Comparison of ENCODE assay signal across 33 cellular contexts in genomic region chr17:59675231-59675630, GRCh38. TPM values are rescaled to one million over a fixed set of nuclear protein-coding genes. Genes with fewer than 3 reads are reported as not detected.
DNase-seq lines count a peak whose midpoint lies in the region; ATAC-seq and TF ChIP-seq lines count a peak whose summit lies in the region.
"Had no signal": no experiment of that assay in that cellular context is flagged by ENCODE, and none has a peak within 500 bp of the region (broad histone marks: within the 10 kb centered on the region; RNA-seq: fewer than 3 reads in every experiment).

No MANE protein-coding gene starts in this region.

- peaks cover 85% of the 10 kb centered on the region for H3K36me3 ChIP-seq in Karpas-422 (ENCODE audit: insufficient read depth, low read length)
- H3K36me3 ChIP-seq in endodermal cell (ENCODE audit: control insufficient read depth, insufficient read depth, low read length): peaks cover 99% of the 10 kb centered on the region
- peaks cover 3 to 99% (median 83%) of the 10 kb centered on the region in 6 donors for H3K36me3 ChIP-seq in spleen

- no peaks in the 10 kb centered on the region for H3K27me3 Mint-ChIP-seq in activated CD8-positive, alpha-beta T cell treated with anti-CD3 and anti-CD28 coated beads for 36 hours
- no peaks in the 10 kb centered on the region for H3K27me3 Mint-ChIP-seq in activated CD8-positive, alpha-beta T cell treated with anti-CD3 and anti-CD28 coated beads, Interleukin-2, amount 10 ng/mL, durations not matched to agents 7 days and 5 days (ENCODE audit: low read depth)
- H3K27me3 Mint-ChIP-seq in endodermal cell (ENCODE audit: insufficient read depth) (no peaks in the 10 kb centered on the region), immature natural killer cell (ENCODE audit: low read depth in 3 of 3) (no peaks in the 10 kb centered on the region)
- H3K27me3 Mint-ChIP-seq: activated CD4-positive, alpha-beta T cell treated with anti-CD3 and anti-CD28 coated beads, Interleukin-2, amount 10 ng/mL, durations not matched to agents 24 days and 14 days; activated CD8-positive, alpha-beta memory T cell treated with anti-CD3 and anti-CD28 coated beads, Interleukin-2, amount 10 ng/mL, durations not matched to agents 7 days and 5 days; activated naive CD4-positive, alpha-beta T cell treated with anti-CD3 and anti-CD28 coated beads, Interleukin-2, amount 50 U/mL, for 24 hours; type B pancreatic cell had no signal

- TF ChIP-seq CTCF in activated CD8-positive, alpha-beta T cell treated with anti-CD3 and anti-CD28 coated beads for 36 hours (IDR thresholded peaks at IDR 0.05): no peak
- no peak for TF ChIP-seq CTCF in endodermal cell (conservative IDR thresholded peaks at IDR 0.05)
- no peak for TF ChIP-seq CTCF in spleen (IDR thresholded peaks at IDR 0.05 in 8 of 11, conservative IDR thresholded peaks at IDR 0.05 in 3 of 11)

- intact Hi-C loops in activated CD8-positive, alpha-beta T cell treated with anti-CD3 and anti-CD28 coated beads for 36 hours (cut with micrococcal nuclease): no loop called here
- intact Hi-C loops in spleen (cut with DNase I; ENCODE audit: low total_unique reads): no loop called here

- H4K20me1 ChIP-seq in Karpas-422 (ENCODE audit: insufficient read depth, low read depth, low read length): no peaks in the 10 kb centered on the region

- H3K36me3 Mint-ChIP-seq in activated CD8-positive, alpha-beta T cell treated with anti-CD3 and anti-CD28 coated beads for 36 hours (ENCODE audit: low read depth): peaks cover 35% of the 10 kb centered on the region
- peaks cover 60% of the 10 kb centered on the region for H3K36me3 Mint-ChIP-seq in activated CD8-positive, alpha-beta T cell treated with anti-CD3 and anti-CD28 coated beads, Interleukin-2, amount 10 ng/mL, durations not matched to agents 7 days and 5 days (ENCODE audit: low read depth)
- H3K36me3 Mint-ChIP-seq in endodermal cell (ENCODE audit: low read depth): peaks cover 69% of the 10 kb centered on the region
- H3K36me3 Mint-ChIP-seq in immature natural killer cell: peaks cover 3 to 39% (median 14%) of the 10 kb centered on the region in 3 donors

- peaks cover 84% of the 10 kb centered on the region for H3K79me2 ChIP-seq in Karpas-422 (ENCODE audit: low read length)

- POLR2A ChIA-PET in activated CD8-positive, alpha-beta T cell treated with anti-CD3 and anti-CD28 coated beads for 36 hours (lab: Charles Lee): interaction anchor here (0.7 to 1.3 kb wide), 3 partner anchors 9 to 366 kb away, joined by 3 to 6 read pairs (median 3); no protein-coding TSS in a partner anchor
- POLR2A ChIA-PET in activated CD8-positive, alpha-beta T cell treated with anti-CD3 and anti-CD28 coated beads, Interleukin-2, amount 10 ng/mL, durations not matched to agents 7 days and 5 days (lab: Charles Lee): interaction anchor here (1.3 kb wide), 1 partner anchor 56 kb away, joined by 6 read pairs; the partner anchor contains the start of gene CLTC

- H2AFZ ChIP-seq in Karpas-422 (ENCODE audit: low read length): no peak overlapping the region

- peak overlapping the region; percentile 24 for H3K4me2 ChIP-seq in Karpas-422 (ENCODE audit: low read depth, low read length, poor library complexity, severe bottlenecking)

- no peak for DNase-seq in activated CD8-positive, alpha-beta T cell treated with anti-CD3 and anti-CD28 coated beads for 36 hours
- no peak for DNase-seq in activated CD8-positive, alpha-beta T cell treated with anti-CD3 and anti-CD28 coated beads, Interleukin-2, amount 10 ng/mL, durations not matched to agents 7 days and 5 days
- DNase-seq in Karpas-422: no peak
- DNase-seq in endodermal cell: no peak
- no peak for DNase-seq in spleen
- no peak for DNase-seq in immature natural killer cell
- no peak for DNase-seq in pons (ENCODE audit: low spot score)
- DNase-seq: 8988T; activated CD4-positive, alpha-beta T cell treated with anti-CD3 and anti-CD28 coated beads, Interleukin-2, amount 10 ng/mL, durations not matched to agents 24 days and 14 days; activated CD8-positive, alpha-beta memory T cell treated with anti-CD3 and anti-CD28 coated beads, Interleukin-2, amount 10 ng/mL, durations not matched to agents 7 days and 5 days; caudate nucleus; DND-41; effector memory CD4-positive, alpha-beta T cell; glutamatergic neuron; GOT3; HFFc6; NCI-H1105; NCI-H1930; NCI-H2171 treated with DMSO at 0.1 percent for 48 hours; NCI-H510A treated with DMSO at 0.1 percent for 48 hours; OCI-M1; stimulated activated CD4-positive, alpha-beta T cell treated with anti-CD3 and anti-CD28 coated beads, Interleukin-15, amount 100 ng/mL, for 24 hours; stimulated activated CD4-positive, alpha-beta T cell treated with anti-CD3 and anti-CD28 coated beads, Interleukin-4, amount 100 ng/mL, for 4 hours; T1000 had no signal

- 90 to 92% methylated on average over 1 of the region's 1 CpG for WGBS in endodermal cell (ENCODE audit: insufficient coverage in 1 of 2, insufficient read length in 1 of 2), 2 experiments
- WGBS in spleen, 5 donors: 21 to 40% (median 33%) methylated on average over 1 of the region's 1 CpG

- H3K9me2 ChIP-seq in Karpas-422 (replicated peaks; ENCODE audit: insufficient read depth, low read length): no peaks in the 10 kb centered on the region

- H3K27ac Mint-ChIP-seq in activated CD8-positive, alpha-beta T cell treated with anti-CD3 and anti-CD28 coated beads for 36 hours: peak overlapping the region; percentile 58
- H3K27ac Mint-ChIP-seq in activated CD8-positive, alpha-beta T cell treated with anti-CD3 and anti-CD28 coated beads, Interleukin-2, amount 10 ng/mL, durations not matched to agents 7 days and 5 days: no peak overlapping the region
- H3K27ac Mint-ChIP-seq in endodermal cell (peak overlapping the region; percentile 16), immature natural killer cell (peak overlapping the region in 2 of 6 donors; percentile 7 to 36)
- H3K27ac Mint-ChIP-seq: activated CD4-positive, alpha-beta T cell treated with anti-CD3 and anti-CD28 coated beads, Interleukin-2, amount 10 ng/mL, durations not matched to agents 24 days and 14 days; activated naive CD4-positive, alpha-beta T cell treated with anti-CD3 and anti-CD28 coated beads, Interleukin-2, amount 50 U/mL, for 24 hours; activated T-helper 1 cell treated with anti-CD3 and anti-CD28 coated beads, Interleukin-12 subunit alpha, Interleukin-12 subunit beta, Interleukin-2, Interleukin-4 antibody, amounts not matched to agents 30 ng/mL and 10 ng/mL and 1 ng/mL, durations not matched to agents 14 hours and 24 hours and 36 hours; type B pancreatic cell had no signal

- peaks cover 13% of the 10 kb centered on the region for H3K4me1 Mint-ChIP-seq in activated CD8-positive, alpha-beta T cell treated with anti-CD3 and anti-CD28 coated beads for 36 hours (ENCODE audit: low read depth)
- H3K4me1 Mint-ChIP-seq in activated CD8-positive, alpha-beta T cell treated with anti-CD3 and anti-CD28 coated beads, Interleukin-2, amount 10 ng/mL, durations not matched to agents 7 days and 5 days (ENCODE audit: low read depth): peaks cover 13% of the 10 kb centered on the region
- no peaks in the 10 kb centered on the region for H3K4me1 Mint-ChIP-seq in endodermal cell
- peaks cover 0 to 17% of the 10 kb centered on the region in 2 donors for H3K4me1 Mint-ChIP-seq in immature natural killer cell

- H3K4me3 ChIP-seq in Karpas-422 (ENCODE audit: low read length): no peak overlapping the region
- no peak overlapping the region for H3K4me3 ChIP-seq in endodermal cell (ENCODE audit: low read length)
- no peak overlapping the region for H3K4me3 ChIP-seq in spleen
- H3K4me3 ChIP-seq: ascending aorta, coronary artery, SJSA1 had no signal

- H3K9me3 ChIP-seq in Karpas-422 (ENCODE audit: low read length) (no peaks in the 10 kb centered on the region), endodermal cell (ENCODE audit: control insufficient read depth, low read length) (no peaks in the 10 kb centered on the region), spleen (no peaks in the 10 kb centered on the region)
- H3K9me3 ChIP-seq: ascending aorta, SJSA1 had no signal

- H3K4me3 Mint-ChIP-seq in activated CD8-positive, alpha-beta T cell treated with anti-CD3 and anti-CD28 coated beads for 36 hours: no peak overlapping the region
- no peak overlapping the region for H3K4me3 Mint-ChIP-seq in activated CD8-positive, alpha-beta T cell treated with anti-CD3 and anti-CD28 coated beads, Interleukin-2, amount 10 ng/mL, durations not matched to agents 7 days and 5 days
- no peak overlapping the region for H3K4me3 Mint-ChIP-seq in endodermal cell
- H3K4me3 Mint-ChIP-seq in immature natural killer cell: no peak overlapping the region
- H3K4me3 Mint-ChIP-seq: activated CD4-positive, alpha-beta T cell treated with anti-CD3 and anti-CD28 coated beads, Interleukin-2, amount 10 ng/mL, durations not matched to agents 24 days and 14 days; activated CD8-positive, alpha-beta memory T cell treated with anti-CD3 and anti-CD28 coated beads, Interleukin-2, amount 10 ng/mL, durations not matched to agents 7 days and 5 days; activated naive CD4-positive, alpha-beta T cell treated with anti-CD3 and anti-CD28 coated beads, Interleukin-2, amount 50 U/mL, for 24 hours; activated T-helper 1 cell treated with anti-CD3 and anti-CD28 coated beads, Interleukin-12 subunit alpha, Interleukin-12 subunit beta, Interleukin-2, Interleukin-4 antibody, amounts not matched to agents 30 ng/mL and 10 ng/mL and 1 ng/mL, durations not matched to agents 14 hours and 24 hours and 36 hours; HFFc6; type B pancreatic cell had no signal

- CTCF ChIA-PET in activated CD8-positive, alpha-beta T cell treated with anti-CD3 and anti-CD28 coated beads for 36 hours (lab: Charles Lee): interaction anchor here (0.8 to 1.2 kb wide), 3 partner anchors 10 to 268 kb away, joined by 3 read pairs; no protein-coding TSS in a partner anchor
- CTCF ChIA-PET in activated CD8-positive, alpha-beta T cell treated with anti-CD3 and anti-CD28 coated beads, Interleukin-2, amount 10 ng/mL, durations not matched to agents 7 days and 5 days (lab: Charles Lee): interaction anchor here (1.0 to 1.4 kb wide), 5 partner anchors 8 to 60 kb away, joined by 3 to 6 read pairs (median 5); partner anchors contain the start of genes CLTC, PTRH2 and VMP1

- H3K27me3 ChIP-seq in Karpas-422 (ENCODE audit: low read length): no peaks in the 10 kb centered on the region
- H3K27me3 ChIP-seq in endodermal cell (ENCODE audit: control insufficient read depth, insufficient read depth, low read length, poor library complexity, severe bottlenecking): no peaks in the 10 kb centered on the region
- no peaks in the 10 kb centered on the region for H3K27me3 ChIP-seq in spleen (replicated peaks in 1 of 7)
- H3K27me3 ChIP-seq: ascending aorta, SJSA1 had no signal

- H3K9ac ChIP-seq in Karpas-422 (ENCODE audit: low read length) (no peak overlapping the region), endodermal cell (ENCODE audit: extremely low read depth, low read length, poor library complexity, severe bottlenecking) (no peak overlapping the region)

- peak overlapping the region; percentile 64 for H3K27ac ChIP-seq in Karpas-422 (ENCODE audit: low read length)
- H3K27ac ChIP-seq in endodermal cell (ENCODE audit: low read depth, low read length): no peak overlapping the region
- peak overlapping the region in 6 of 8 donors; percentile 22 to 46 (median 36) for H3K27ac ChIP-seq in spleen
- H3K27ac ChIP-seq: ascending aorta, coronary artery, SJSA1, VCaP had no signal

- no peaks in the 10 kb centered on the region for H3K9me3 Mint-ChIP-seq in activated CD8-positive, alpha-beta T cell treated with anti-CD3 and anti-CD28 coated beads for 36 hours
- H3K9me3 Mint-ChIP-seq in activated CD8-positive, alpha-beta T cell treated with anti-CD3 and anti-CD28 coated beads, Interleukin-2, amount 10 ng/mL, durations not matched to agents 7 days and 5 days (ENCODE audit: insufficient read depth): no peaks in the 10 kb centered on the region
- no peaks in the 10 kb centered on the region for H3K9me3 Mint-ChIP-seq in endodermal cell
- H3K9me3 Mint-ChIP-seq in immature natural killer cell: no peaks in the 10 kb centered on the region
- H3K9me3 Mint-ChIP-seq: activated CD4-positive, alpha-beta T cell treated with anti-CD3 and anti-CD28 coated beads, Interleukin-2, amount 10 ng/mL, durations not matched to agents 24 days and 14 days; activated naive CD4-positive, alpha-beta T cell treated with anti-CD3 and anti-CD28 coated beads, Interleukin-2, amount 50 U/mL, for 24 hours; activated T-helper 1 cell treated with anti-CD3 and anti-CD28 coated beads, Interleukin-12 subunit alpha, Interleukin-12 subunit beta, Interleukin-2, Interleukin-4 antibody, amounts not matched to agents 30 ng/mL and 10 ng/mL and 1 ng/mL, durations not matched to agents 14 hours and 24 hours and 36 hours; HFFc6; type B pancreatic cell had no signal

- H3K4me1 ChIP-seq in Karpas-422 (ENCODE audit: low read length): peaks cover 71% of the 10 kb centered on the region
- H3K4me1 ChIP-seq in endodermal cell (ENCODE audit: control insufficient read depth, insufficient read depth, low read length): no peaks in the 10 kb centered on the region
- peaks cover 0 to 57% (median 18%) of the 10 kb centered on the region in 6 donors for H3K4me1 ChIP-seq in spleen

- TF ChIP-seq POLR2A in spleen (IDR thresholded peaks at IDR 0.05): no peak

- no peak for ATAC-seq in activated CD8-positive, alpha-beta T cell treated with anti-CD3 and anti-CD28 coated beads for 36 hours
- no peak for ATAC-seq in activated CD8-positive, alpha-beta T cell treated with anti-CD3 and anti-CD28 coated beads, Interleukin-2, amount 10 ng/mL, durations not matched to agents 7 days and 5 days
- no peak for ATAC-seq in GM21786 (IDR thresholded peaks at IDR 0.05; ENCODE audit: unreplicated experiment)
- ATAC-seq: activated CD8-positive, alpha-beta memory T cell treated with anti-CD3 and anti-CD28 coated beads, Interleukin-2, amount 10 ng/mL, durations not matched to agents 7 days and 5 days; left lobe of liver had no signal

RNA-seq across cellular contexts. Expression of gene PTRH2, which starts 32.0 kb away (rescaled TPM):
- 10 to 100 TPM; 34.2 to 37.4 TPM for total RNA-seq in activated CD8-positive, alpha-beta T cell treated with anti-CD3 and anti-CD28 coated beads for 36 hours
- total RNA-seq in activated CD8-positive, alpha-beta T cell treated with anti-CD3 and anti-CD28 coated beads, Interleukin-2, amount 10 ng/mL, durations not matched to agents 7 days and 5 days: 10 to 100 TPM; 21.5 to 24.7 TPM
- 48.0 and 51.6 TPM in 2 replicates for total RNA-seq in Karpas-422 (2014; rRNA removed; shearing (Covaris generic); ENCODE audit: low replicate concordance)
- 10 to 100 TPM; 21.6 to 23.6 TPM for total RNA-seq in endodermal cell
- 27.0 TPM for polyA plus RNA-seq in endodermal cell (2013, experiment 1 of 2)
- 21.5 TPM for polyA plus RNA-seq in endodermal cell (2013, experiment 2 of 2)
- 10 to 100 TPM; 14.4 to 30.9 (median 18.4) TPM for total RNA-seq in spleen
- polyA plus RNA-seq in spleen: 10 to 100 TPM; 23.9 to 28.3 (median 27.6) TPM
- 10 to 100 TPM in 2 of 3 donors, 1 to 10 TPM in 1; 6.0 to 20.7 (median 13.5) TPM for polyA plus RNA-seq in immature natural killer cell

RNA-seq across cellular contexts. Expression of gene VMP1, which starts 32.2 kb away (rescaled TPM):
- 100 to 1,000 TPM; 239 to 248 TPM for total RNA-seq in activated CD8-positive, alpha-beta T cell treated with anti-CD3 and anti-CD28 coated beads for 36 hours
- total RNA-seq in activated CD8-positive, alpha-beta T cell treated with anti-CD3 and anti-CD28 coated beads, Interleukin-2, amount 10 ng/mL, durations not matched to agents 7 days and 5 days: 100 to 1,000 TPM; 122 to 123 TPM
- 34.3 and 69.4 TPM in 2 replicates for total RNA-seq in Karpas-422 (2014; rRNA removed; shearing (Covaris generic); ENCODE audit: low replicate concordance)
- total RNA-seq in endodermal cell (10 to 100 TPM; 67.9 to 69.9 TPM), spleen (100 to 1,000 TPM; 202 to 649 (median 372) TPM)
- 64.7 TPM for polyA plus RNA-seq in endodermal cell (2013, experiment 1 of 2)
- 62.2 TPM for polyA plus RNA-seq in endodermal cell (2013, experiment 2 of 2)
- polyA plus RNA-seq in spleen (10 to 100 TPM; 53.2 to 81.2 (median 65.8) TPM), immature natural killer cell (10 to 100 TPM; 61.5 to 81.4 (median 66.7) TPM)

RNA-seq across cellular contexts. Expression of gene CLTC, which starts 55.5 kb away (rescaled TPM):
- total RNA-seq in activated CD8-positive, alpha-beta T cell treated with anti-CD3 and anti-CD28 coated beads for 36 hours: 100 to 1,000 TPM; 137 to 142 TPM
- total RNA-seq in activated CD8-positive, alpha-beta T cell treated with anti-CD3 and anti-CD28 coated beads, Interleukin-2, amount 10 ng/mL, durations not matched to agents 7 days and 5 days: 100 to 1,000 TPM; 126 to 131 TPM
- 85.0 and 162 TPM in 2 replicates for total RNA-seq in Karpas-422 (2014; rRNA removed; shearing (Covaris generic); ENCODE audit: low replicate concordance)
- 100 to 1,000 TPM; 342 to 393 TPM for total RNA-seq in endodermal cell
- 181 TPM for polyA plus RNA-seq in endodermal cell (2013, experiment 1 of 2)
- polyA plus RNA-seq in endodermal cell (2013, experiment 2 of 2): 173 TPM
- 100 to 1,000 TPM; 189 to 289 (median 256) TPM for total RNA-seq in spleen
- 10 to 100 TPM; 47.8 to 73.9 (median 70.1) TPM for polyA plus RNA-seq in spleen
- 10 to 100 TPM; 33.9 to 65.6 (median 45.4) TPM for polyA plus RNA-seq in immature natural killer cell
